Comparison of ENCODE assay signal across 8 cellular contexts in the genomic region with DNA sequence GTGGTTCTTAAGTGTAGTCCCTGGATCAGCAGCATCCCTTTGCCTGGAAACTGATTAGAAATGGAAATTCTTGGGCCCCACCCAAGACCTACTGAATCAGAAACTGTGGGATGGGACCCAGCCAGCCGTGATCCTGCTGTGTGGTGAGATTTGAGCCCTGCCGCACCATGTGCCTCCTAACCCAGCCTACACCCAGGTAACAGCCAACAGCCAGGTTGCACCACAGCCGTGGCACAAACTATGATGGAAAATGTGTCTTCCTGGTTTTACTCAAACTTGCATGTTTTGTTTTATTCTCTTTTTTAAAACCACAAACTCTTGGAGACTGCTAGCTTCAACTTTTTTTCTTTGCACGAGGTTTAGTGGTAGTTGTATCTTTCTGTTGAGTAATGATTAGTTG. TPM values are rescaled to one million over a fixed set of nuclear protein-coding genes. Genes with fewer than 3 reads are reported as not detected.
A peak's percentile ranks its signal among the peaks of the same experiment; 100 is the strongest.
DNase-seq lines count a peak whose midpoint lies in the region; ATAC-seq and TF ChIP-seq lines count a peak whose summit lies in the region.

No MANE protein-coding gene starts in this region.

- peaks cover 68% of the 10 kb centered on the region for H3K4me1 Mint-ChIP-seq in activated naive CD4-positive, alpha-beta T cell treated with anti-CD3 and anti-CD28 coated beads, Interleukin-2, amount 50 U/mL, for 24 hours

- TF ChIP-seq CTCF in liver (IDR thresholded peaks at IDR 0.05; ENCODE audit: low read depth, low read length, missing input control) (no peak), GM20000 (IDR thresholded peaks at IDR 0.05; ENCODE audit: extremely low read depth, missing control alignments) (no peak)

- no peaks in the 10 kb centered on the region for H3K27me3 ChIP-seq in liver (ENCODE audit: control insufficient read depth in 4 of 4, insufficient read depth in 4 of 4, low read length in 3 of 4)
- H3K27me3 ChIP-seq in thymus (ENCODE audit: control insufficient read depth, insufficient read depth) = no peaks in the 10 kb centered on the region

- peak; percentile 63 for DNase-seq in activated CD4-positive, alpha-beta T cell treated with anti-CD3 and anti-CD28 coated beads for 48 hours
- DNase-seq in activated CD4-positive, alpha-beta T cell treated with anti-CD3 and anti-CD28 coated beads for 1 hour = no peak
- no peak for DNase-seq in GM20000 (ENCODE audit: low spot score)

- no peak for ATAC-seq in HG02970 (IDR thresholded peaks at IDR 0.05; ENCODE audit: low FRiP score, unreplicated experiment)
- ATAC-seq in HG02642 (IDR thresholded peaks at IDR 0.05; ENCODE audit: poor library complexity, unreplicated experiment) = no peak

- H3K9ac ChIP-seq in liver (ENCODE audit: low read depth in 1 of 2, low read length in 2 of 2) = peak overlapping the region in 1 of 2 donors; percentile 60

- H3K4me3 ChIP-seq in liver (ENCODE audit: low read depth in 1 of 3, low read length in 3 of 3) (peak overlapping the region in 2 of 3 donors; percentile 0 to 19), thymus (ENCODE audit: low read length) (peak overlapping the region; percentile 38)

- H3K4me1 ChIP-seq in liver (ENCODE audit: control insufficient read depth in 4 of 4, insufficient read depth in 4 of 4, low read length in 3 of 4) (peaks cover 19 to 73% (median 54%) of the 10 kb centered on the region in 4 donors), thymus (ENCODE audit: control insufficient read depth, insufficient read depth, low read length) (peaks cover 65% of the 10 kb centered on the region)

- H3K9me3 ChIP-seq in liver (ENCODE audit: control insufficient read depth in 4 of 4, low read length in 3 of 4) (no peaks in the 10 kb centered on the region), thymus (ENCODE audit: control insufficient read depth) (no peaks in the 10 kb centered on the region)

- peak overlapping the region; percentile 43 for H3K27ac Mint-ChIP-seq in activated naive CD4-positive, alpha-beta T cell treated with anti-CD3 and anti-CD28 coated beads, Interleukin-2, amount 50 U/mL, for 24 hours

- TF ChIP-seq RAD21 in liver (IDR thresholded peaks at IDR 0.05) = no peak

- H3K27me3 Mint-ChIP-seq in activated naive CD4-positive, alpha-beta T cell treated with anti-CD3 and anti-CD28 coated beads, Interleukin-2, amount 50 U/mL, for 24 hours = no peaks in the 10 kb centered on the region

- 23% methylated on average over 4 of the region's 4 CpGs for WGBS in liver
- WGBS in thymus = 25% methylated on average over 4 of the region's 4 CpGs

- no peaks in the 10 kb centered on the region for H3K9me3 Mint-ChIP-seq in activated naive CD4-positive, alpha-beta T cell treated with anti-CD3 and anti-CD28 coated beads, Interleukin-2, amount 50 U/mL, for 24 hours

- peak overlapping the region; percentile 3 to 17 for H3K27ac ChIP-seq in liver (ENCODE audit: low read depth in 1 of 2, low read length in 2 of 2)
- no peak overlapping the region for H3K27ac ChIP-seq in thymus (ENCODE audit: low read depth)

- H3K36me3 Mint-ChIP-seq in activated naive CD4-positive, alpha-beta T cell treated with anti-CD3 and anti-CD28 coated beads, Interleukin-2, amount 50 U/mL, for 24 hours = no peaks in the 10 kb centered on the region

- H3K4me3 Mint-ChIP-seq in activated naive CD4-positive, alpha-beta T cell treated with anti-CD3 and anti-CD28 coated beads, Interleukin-2, amount 50 U/mL, for 24 hours = peak overlapping the region; percentile 81

- H3K36me3 ChIP-seq in liver (ENCODE audit: control insufficient read depth in 4 of 4, insufficient read depth in 3 of 4, low read depth in 1 of 4, low read length in 3 of 4) (no peaks in the 10 kb centered on the region), thymus (ENCODE audit: control insufficient read depth, insufficient read depth) (peaks cover 4% of the 10 kb centered on the region)

TF ChIP-seq in liver, 16 proteins besides CTCF, POLR2A, EP300 and RAD21:
- TF ChIP-seq NR2F2 (IDR thresholded peaks at IDR 0.05) (no peak), HNF4A (conservative IDR thresholded peaks at IDR 0.05) (no peak), GABPA (IDR thresholded peaks at IDR 0.05 in 1 of 2, conservative IDR thresholded peaks at IDR 0.05 in 1 of 2) (no peak), RXRA (IDR thresholded peaks at IDR 0.05) (no peak), YY1 (IDR thresholded peaks at IDR 0.05) (no peak), EGR1 (IDR thresholded peaks at IDR 0.05; ENCODE audit: low read depth in 2 of 2) (no peak), FOXA2 (IDR thresholded peaks at IDR 0.05) (no peak), SP1 (IDR thresholded peaks at IDR 0.05) (no peak)
- TF ChIP-seq, protein P1, sequence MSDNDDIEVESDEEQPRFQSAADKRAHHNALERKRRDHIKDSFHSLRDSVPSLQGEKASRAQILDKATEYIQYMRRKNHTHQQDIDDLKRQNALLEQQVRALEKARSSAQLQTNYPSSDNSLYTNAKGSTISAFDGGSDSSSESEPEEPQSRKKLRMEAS (IDR thresholded peaks at IDR 0.05) = no peak
- TF ChIP-seq, protein P2, sequence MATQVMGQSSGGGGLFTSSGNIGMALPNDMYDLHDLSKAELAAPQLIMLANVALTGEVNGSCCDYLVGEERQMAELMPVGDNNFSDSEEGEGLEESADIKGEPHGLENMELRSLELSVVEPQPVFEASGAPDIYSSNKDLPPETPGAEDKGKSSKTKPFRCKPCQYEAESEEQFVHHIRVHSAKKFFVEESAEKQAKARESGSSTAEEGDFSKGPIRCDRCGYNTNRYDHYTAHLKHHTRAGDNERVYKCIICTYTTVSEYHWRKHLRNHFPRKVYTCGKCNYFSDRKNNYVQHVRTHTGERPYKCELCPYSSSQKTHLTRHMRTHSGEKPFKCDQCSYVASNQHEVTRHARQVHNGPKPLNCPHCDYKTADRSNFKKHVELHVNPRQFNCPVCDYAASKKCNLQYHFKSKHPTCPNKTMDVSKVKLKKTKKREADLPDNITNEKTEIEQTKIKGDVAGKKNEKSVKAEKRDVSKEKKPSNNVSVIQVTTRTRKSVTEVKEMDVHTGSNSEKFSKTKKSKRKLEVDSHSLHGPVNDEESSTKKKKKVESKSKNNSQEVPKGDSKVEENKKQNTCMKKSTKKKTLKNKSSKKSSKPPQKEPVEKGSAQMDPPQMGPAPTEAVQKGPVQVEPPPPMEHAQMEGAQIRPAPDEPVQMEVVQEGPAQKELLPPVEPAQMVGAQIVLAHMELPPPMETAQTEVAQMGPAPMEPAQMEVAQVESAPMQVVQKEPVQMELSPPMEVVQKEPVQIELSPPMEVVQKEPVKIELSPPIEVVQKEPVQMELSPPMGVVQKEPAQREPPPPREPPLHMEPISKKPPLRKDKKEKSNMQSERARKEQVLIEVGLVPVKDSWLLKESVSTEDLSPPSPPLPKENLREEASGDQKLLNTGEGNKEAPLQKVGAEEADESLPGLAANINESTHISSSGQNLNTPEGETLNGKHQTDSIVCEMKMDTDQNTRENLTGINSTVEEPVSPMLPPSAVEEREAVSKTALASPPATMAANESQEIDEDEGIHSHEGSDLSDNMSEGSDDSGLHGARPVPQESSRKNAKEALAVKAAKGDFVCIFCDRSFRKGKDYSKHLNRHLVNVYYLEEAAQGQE (IDR thresholded peaks at IDR 0.05) = no peak
- TF ChIP-seq, protein P3, sequence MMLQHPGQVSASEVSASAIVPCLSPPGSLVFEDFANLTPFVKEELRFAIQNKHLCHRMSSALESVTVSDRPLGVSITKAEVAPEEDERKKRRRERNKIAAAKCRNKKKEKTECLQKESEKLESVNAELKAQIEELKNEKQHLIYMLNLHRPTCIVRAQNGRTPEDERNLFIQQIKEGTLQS (IDR thresholded peaks at IDR 0.05) = no peak

RNA-seq across cellular contexts. Expression of a gene that starts 2.6 kb away (rescaled TPM):
- total RNA-seq in liver = 10 to 100 TPM; 16.2 to 23.3 TPM
- polyA plus RNA-seq in liver = 1 to 10 TPM; 7.8 to 8.1 TPM
- polyA plus RNA-seq in thymus = 6.7 TPM
